Comparison of ENCODE assay signal across 8 cellular contexts in the genomic region with DNA sequence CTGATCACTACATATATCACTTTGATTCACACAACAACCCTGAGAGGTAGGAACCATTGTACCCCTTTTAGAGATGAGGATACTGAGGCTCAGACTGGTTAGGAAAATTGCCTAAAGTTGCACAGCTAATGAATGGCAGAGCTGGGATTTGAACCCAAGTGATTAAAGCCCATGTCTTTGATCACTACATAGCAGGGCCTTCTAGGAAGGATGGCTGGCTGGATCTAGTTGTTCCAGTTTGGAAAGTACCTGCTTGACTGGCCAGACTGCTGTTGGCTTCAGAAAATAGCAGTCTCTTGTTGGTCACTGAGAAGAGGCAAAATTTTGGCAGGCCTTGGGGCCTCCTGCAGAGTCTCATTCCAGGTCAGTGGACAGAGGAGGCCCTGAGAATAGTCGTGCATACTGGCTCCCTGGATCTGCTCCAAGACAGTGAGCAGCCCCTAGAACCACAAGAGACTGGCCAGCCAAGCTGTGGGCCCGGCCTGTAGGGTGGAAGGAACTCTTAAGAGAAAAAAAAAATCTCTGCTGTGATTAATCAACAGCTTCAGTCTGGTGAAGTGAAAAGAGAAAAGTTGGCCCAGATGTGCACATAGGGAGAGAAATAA. TPM values are rescaled to one million over a fixed set of nuclear protein-coding genes. Genes with fewer than 3 reads are reported as not detected.
A peak's percentile ranks its signal among the peaks of the same experiment; 100 is the strongest.
DNase-seq lines count a peak whose midpoint lies in the region; ATAC-seq, FAIRE-seq and TF ChIP-seq lines count a peak whose summit lies in the region.

No MANE protein-coding gene starts in this region.

- no peak overlapping the region for H3K4ac ChIP-seq in H9 (ENCODE audit: low read depth, low read length)

- no peak overlapping the region for H2AFZ ChIP-seq in H9 (ENCODE audit: low read length)
- H2AFZ ChIP-seq in astrocyte (ENCODE audit: low read depth, low read length) = no peak overlapping the region

- H3K9me3 ChIP-seq in H9 (ENCODE audit: control insufficient read depth, low read depth, low read length) = no peaks in the 10 kb centered on the region
- no peaks in the 10 kb centered on the region for H3K9me3 ChIP-seq in astrocyte (ENCODE audit: insufficient read depth, low read depth, low read length)

- no peak overlapping the region for H4K8ac ChIP-seq in H9 (replicated peaks; ENCODE audit: insufficient read length, low read depth, low read length)

- no peak overlapping the region for H3K14ac ChIP-seq in H9 (ENCODE audit: insufficient read depth, low read length)

- H3K27ac Mint-ChIP-seq in H9 = peak overlapping the region; percentile 82 to 94 (median 87); a peak in 6 of 7 replicates
- peak overlapping the region; percentile 21 for H3K27ac Mint-ChIP-seq in astrocyte (ENCODE audit: unreplicated experiment)
- H3K27ac Mint-ChIP-seq in stimulated activated effector memory CD8-positive, alpha-beta T cell treated with anti-CD3 and anti-CD28 coated beads, Interleukin-12 subunit alpha, Interleukin-12 subunit beta, amount 100 ng/mL, for 72 hours = no peak overlapping the region

- no peak overlapping the region for H3T11ph ChIP-seq in H9 (ENCODE audit: low read length)

- H3K4me1 Mint-ChIP-seq in H9 = peaks cover 36 to 38% of the 10 kb centered on the region in 2 experiments
- peaks cover 22% of the 10 kb centered on the region for H3K4me1 Mint-ChIP-seq in astrocyte (ENCODE audit: low read depth, unreplicated experiment)
- peaks cover 48% of the 10 kb centered on the region for H3K4me1 Mint-ChIP-seq in stimulated activated effector memory CD8-positive, alpha-beta T cell treated with anti-CD3 and anti-CD28 coated beads, Interleukin-12 subunit alpha, Interleukin-12 subunit beta, amount 100 ng/mL, for 72 hours

- H2AK5ac ChIP-seq in H9 (ENCODE audit: insufficient read length, low read length) = no peak overlapping the region

- H3K9me3 Mint-ChIP-seq in H9 = no peaks in the 10 kb centered on the region
- H3K9me3 Mint-ChIP-seq in astrocyte (ENCODE audit: unreplicated experiment) = no peaks in the 10 kb centered on the region
- H3K9me3 Mint-ChIP-seq in stimulated activated effector memory CD8-positive, alpha-beta T cell treated with anti-CD3 and anti-CD28 coated beads, Interleukin-12 subunit alpha, Interleukin-12 subunit beta, amount 100 ng/mL, for 72 hours = no peaks in the 10 kb centered on the region

- no peaks in the 10 kb centered on the region for H3K23me2 ChIP-seq in H9 (ENCODE audit: insufficient read length, low read depth, low read length, poor library complexity, severe bottlenecking)

- H3K27me3 Mint-ChIP-seq in H9 (ENCODE audit: low read depth) (no peaks in the 10 kb centered on the region), astrocyte (ENCODE audit: low read depth, unreplicated experiment) (no peaks in the 10 kb centered on the region)

- no peak overlapping the region for H3K56ac ChIP-seq in H9 (ENCODE audit: insufficient read length, low read depth, low read length)

- no peak overlapping the region for H2BK20ac ChIP-seq in H9 (ENCODE audit: low read depth, low read length, poor library complexity, severe bottlenecking)

- no peak for DNase-seq in H9
- DNase-seq in astrocyte (ENCODE audit: low read depth) = peak; percentile 97
- peak; percentile 56 for DNase-seq in hepatic stellate cell (ENCODE audit: low spot score)
- DNase-seq in sciatic nerve (ENCODE audit: low spot score) = peak; percentile 50
- DNase-seq in NCI-H2029 treated with DMSO at 0.1 percent for 48 hours (lab: John Stamatoyannopoulos, UW) = no peak
- DNase-seq in NCI-H82 treated with DMSO at 0.1 percent for 48 hours (lab: John Stamatoyannopoulos, UW; ENCODE audit: unreplicated experiment) = no peak
- no peak for DNase-seq in stimulated activated effector memory CD8-positive, alpha-beta T cell treated with anti-CD3 and anti-CD28 coated beads, Interleukin-12 subunit alpha, Interleukin-12 subunit beta, amount 100 ng/mL, for 72 hours (ENCODE audit: low spot score in 2 of 2)

- H4K5ac ChIP-seq in H9 (ENCODE audit: insufficient read length, low read depth, low read length) = no peak overlapping the region

- H3K4me2 ChIP-seq in H9 (ENCODE audit: insufficient read depth, insufficient read length, low read length) = no peak overlapping the region
- H3K4me2 ChIP-seq in astrocyte (ENCODE audit: low read length) = peak overlapping the region; percentile 33

- H3K27me3 ChIP-seq in H9 (ENCODE audit: insufficient read depth, low read length) (no peaks in the 10 kb centered on the region), astrocyte (ENCODE audit: insufficient read depth, low read length) (no peaks in the 10 kb centered on the region)

- ATAC-seq in sciatic nerve (peak; percentile 68), GM19351 (IDR thresholded peaks at IDR 0.05; ENCODE audit: unreplicated experiment) (no peak)
- no peak for ATAC-seq in stimulated activated effector memory CD8-positive, alpha-beta T cell treated with anti-CD3 and anti-CD28 coated beads, Interleukin-12 subunit alpha, Interleukin-12 subunit beta, amount 100 ng/mL, for 72 hours

- H3K36me3 Mint-ChIP-seq in H9 (ENCODE audit: insufficient read depth in 1 of 3, low read depth in 3 of 3) = peaks cover 9 to 14% (median 10%) of the 10 kb centered on the region in 3 experiments; a peak in 6 of 7 replicates
- peaks cover 12% of the 10 kb centered on the region for H3K36me3 Mint-ChIP-seq in astrocyte (ENCODE audit: low read depth, unreplicated experiment)
- peaks cover 34% of the 10 kb centered on the region for H3K36me3 Mint-ChIP-seq in stimulated activated effector memory CD8-positive, alpha-beta T cell treated with anti-CD3 and anti-CD28 coated beads, Interleukin-12 subunit alpha, Interleukin-12 subunit beta, amount 100 ng/mL, for 72 hours

- no peak for TF ChIP-seq CTCF in H9 (conservative IDR thresholded peaks at IDR 0.05)
- TF ChIP-seq CTCF in astrocyte (IDR thresholded peaks at IDR 0.05; ENCODE audit: insufficient read depth, low read depth, low read length) = no peak

- intact Hi-C loops in sciatic nerve (cut with DNase I) = no loop called here

- peak; percentile 50 for FAIRE-seq in astrocyte (lab: Jason Lieb, UNC)

- no peak overlapping the region for H2BK120ac ChIP-seq in H9 (ENCODE audit: low read depth, low read length, poor library complexity, severe bottlenecking)

- no peak overlapping the region for H2BK5ac ChIP-seq in H9 (ENCODE audit: insufficient read length, low read length)

- H3K4me3 Mint-ChIP-seq in H9 (peak overlapping the region in 1 of 2 experiments; percentile 38; a peak in 1 of 5 replicates), astrocyte (ENCODE audit: unreplicated experiment) (no peak overlapping the region)
- H3K4me3 Mint-ChIP-seq in stimulated activated effector memory CD8-positive, alpha-beta T cell treated with anti-CD3 and anti-CD28 coated beads, Interleukin-12 subunit alpha, Interleukin-12 subunit beta, amount 100 ng/mL, for 72 hours = no peak overlapping the region

- H3K9ac ChIP-seq in H9 (ENCODE audit: extremely low read depth, insufficient read length, low read length) (no peak overlapping the region), astrocyte (ENCODE audit: low read length) (peak overlapping the region; percentile 28)

- H3K79me2 ChIP-seq in H9 (ENCODE audit: insufficient read depth, low read length) (no peaks in the 10 kb centered on the region), astrocyte (ENCODE audit: insufficient read depth, low read length) (peaks cover 53% of the 10 kb centered on the region)

- no peak overlapping the region for H3K4me3 ChIP-seq in astrocyte (ENCODE audit: insufficient read depth, low read depth, low read length)

- H4K20me1 ChIP-seq in H9 (ENCODE audit: control insufficient read depth, insufficient read depth, insufficient read length) (no peaks in the 10 kb centered on the region), astrocyte (ENCODE audit: insufficient read depth, low read length) (peaks cover 33% of the 10 kb centered on the region)

- no CpG with 5 or more reads among the region's 2 CpGs for WGBS in H9 (ENCODE audit: extremely low coverage, insufficient read length, low lambda C conversion rate)

- H3K27ac ChIP-seq in H9 (ENCODE audit: insufficient read length, low read depth, low read length) = no peak overlapping the region
- H3K27ac ChIP-seq in astrocyte (ENCODE audit: low read depth, low read length) = peak overlapping the region; percentile 50

- H2BK15ac ChIP-seq in H9 (ENCODE audit: low read depth, low read length) = no peak overlapping the region

- peaks cover 9% of the 10 kb centered on the region; the same call in 1 of the 2 replicates for H3K4me1 ChIP-seq in H9 (ENCODE audit: insufficient read depth, low read length)
- H3K4me1 ChIP-seq in astrocyte (ENCODE audit: insufficient read depth, low read length) = peaks cover 32% of the 10 kb centered on the region

- no peak overlapping the region for H4K91ac ChIP-seq in H9 (ENCODE audit: insufficient read length, low read depth, low read length)

- H3K36me3 ChIP-seq in astrocyte (ENCODE audit: insufficient read depth, low read length) = peaks cover 8% of the 10 kb centered on the region

- H3K79me1 ChIP-seq in H9 (ENCODE audit: insufficient read depth, low read depth, low read length, poor library complexity, severe bottlenecking) = no peaks in the 10 kb centered on the region

- no peak overlapping the region for H3K23ac ChIP-seq in H9 (ENCODE audit: insufficient read length, low read depth, low read length)

- H2BK12ac ChIP-seq in H9 (ENCODE audit: insufficient read length, low read depth, low read length) = no peak overlapping the region

- H3K18ac ChIP-seq in H9 (ENCODE audit: insufficient read length, low read depth, low read length) = no peak overlapping the region

RNA-seq across cellular contexts. Expression of a gene that starts 17.5 kb away (rescaled TPM):
- total RNA-seq in H9 (2021) = 11.7 and 13.9 TPM in 2 replicates
- total RNA-seq in astrocyte = 9.9 and 11.3 TPM in 2 replicates
- total RNA-seq in sciatic nerve = 26.7 TPM

Comparison
In these comparisons a context has a peak if more than half of its experiments do, and no peak if none do; other contexts are left out.
1. DNase-seq: peak in astrocyte (single experiment), hepatic stellate cell (single experiment) and sciatic nerve (single experiment); none in H9 (single experiment), NCI-H2029 treated with DMSO at 0.1 percent for 48 hours (single experiment), NCI-H82 treated with DMSO at 0.1 percent for 48 hours (single experiment) and stimulated activated effector memory CD8-positive, alpha-beta T cell treated with anti-CD3 and anti-CD28 coated beads, Interleukin-12 subunit alpha, Interleukin-12 subunit beta, amount 100 ng/mL, for 72 hours (0 of 2).